21 cellular contexts compared by ENCODE assay signal in genomic region chr1:205546541-205546940, GRCh38.
"Had no signal": no experiment of that assay in that cellular context is flagged by ENCODE, and none has a peak within 500 bp of the region (broad histone marks: within the 10 kb centered on the region; RNA-seq: fewer than 3 reads in every experiment).

No MANE protein-coding gene starts in this region.

- H3K4me3 Mint-ChIP-seq: activated CD4-positive, alpha-beta memory T cell treated with anti-CD3 and anti-CD28 coated beads, Interleukin-2, amount 10 ng/mL, durations not matched to agents 7 days and 5 days; activated CD4-positive, alpha-beta T cell treated with anti-CD3 and anti-CD28 coated beads, Interleukin-2, amount 10 ng/mL, durations not matched to agents 7 days and 5 days; activated naive CD4-positive, alpha-beta T cell treated with anti-CD3 and anti-CD28 coated beads, Interleukin-2, amount 10 ng/mL, durations not matched to agents 7 days and 5 days; activated naive CD8-positive, alpha-beta T cell treated with anti-CD3 and anti-CD28 coated beads, Interleukin-2, amount 10 ng/mL, durations not matched to agents 7 days and 5 days; activated T-cell treated with anti-CD3 and anti-CD28 coated beads, Interleukin-2, amount 50 U/mL, for 24 hours; activated T-cell treated with anti-CD3 and anti-CD28 coated beads, Interleukin-2, amount 50 U/mL, for 72 hours; brain; endodermal cell; WTC11 had no signal

- H3K36me3 Mint-ChIP-seq: activated naive CD4-positive, alpha-beta T cell treated with anti-CD3 and anti-CD28 coated beads, Interleukin-2, amount 10 ng/mL, durations not matched to agents 7 days and 5 days; activated naive CD4-positive, alpha-beta T cell treated with anti-CD3 and anti-CD28 coated beads, Interleukin-2, amount 50 U/mL, for 72 hours; activated naive CD8-positive, alpha-beta T cell treated with anti-CD3 and anti-CD28 coated beads, Interleukin-2, amount 10 ng/mL, durations not matched to agents 7 days and 5 days; brain; WTC11 had no signal

- H3K27ac Mint-ChIP-seq: activated CD4-positive, alpha-beta memory T cell treated with anti-CD3 and anti-CD28 coated beads, Interleukin-2, amount 10 ng/mL, durations not matched to agents 7 days and 5 days; activated CD4-positive, alpha-beta T cell treated with anti-CD3 and anti-CD28 coated beads, Interleukin-2, amount 10 ng/mL, durations not matched to agents 7 days and 5 days; activated naive CD4-positive, alpha-beta T cell treated with anti-CD3 and anti-CD28 coated beads, Interleukin-2, amount 10 ng/mL, durations not matched to agents 7 days and 5 days; activated naive CD4-positive, alpha-beta T cell treated with anti-CD3 and anti-CD28 coated beads, Interleukin-2, amount 50 U/mL, for 72 hours; activated naive CD8-positive, alpha-beta T cell treated with anti-CD3 and anti-CD28 coated beads, Interleukin-2, amount 10 ng/mL, durations not matched to agents 7 days and 5 days; activated T-cell treated with anti-CD3 and anti-CD28 coated beads, Interleukin-2, amount 50 U/mL, for 24 hours; activated T-cell treated with anti-CD3 and anti-CD28 coated beads, Interleukin-2, amount 50 U/mL, for 72 hours; brain; endodermal cell; WTC11 had no signal

- DNase-seq: activated CD4-positive, alpha-beta T cell treated with anti-CD3 and anti-CD28 coated beads for 1 hour; activated CD4-positive, alpha-beta T cell treated with anti-CD3 and anti-CD28 coated beads for 4 hours; activated CD4-positive, alpha-beta T cell treated with anti-CD3 and anti-CD28 coated beads, Interleukin-2, amount 10 ng/mL, durations not matched to agents 7 days and 5 days; activated CD4-positive, alpha-beta T cell treated with anti-CD3 and anti-CD28 coated beads, Interleukin-2, amount 50 U/mL, for 4 hours; activated gamma-delta T cell; activated naive CD4-positive, alpha-beta T cell; activated naive CD4-positive, alpha-beta T cell treated with anti-CD3 and anti-CD28 coated beads, Interleukin-2, amount 10 ng/mL, durations not matched to agents 7 days and 5 days; activated naive CD8-positive, alpha-beta T cell treated with anti-CD3 and anti-CD28 coated beads, Interleukin-2, amount 10 ng/mL, durations not matched to agents 7 days and 5 days; activated T-cell treated with anti-CD3 and anti-CD28 coated beads for 4 hours; activated T-cell treated with anti-CD3 and anti-CD28 coated beads, Interleukin-2, amount 50 U/mL, for 24 hours; activated T-cell treated with anti-CD3 and anti-CD28 coated beads, Interleukin-2, amount 50 U/mL, for 72 hours; central memory CD4-positive, alpha-beta T cell; cerebellar nuclear complex; effector memory CD4-positive, alpha-beta T cell; endodermal cell; foreskin fibroblast; T-helper 2 cell had no signal

- H3K9me3 Mint-ChIP-seq: activated CD4-positive, alpha-beta memory T cell treated with anti-CD3 and anti-CD28 coated beads, Interleukin-2, amount 10 ng/mL, durations not matched to agents 7 days and 5 days; activated CD4-positive, alpha-beta T cell treated with anti-CD3 and anti-CD28 coated beads, Interleukin-2, amount 10 ng/mL, durations not matched to agents 7 days and 5 days; activated naive CD4-positive, alpha-beta T cell treated with anti-CD3 and anti-CD28 coated beads, Interleukin-2, amount 10 ng/mL, durations not matched to agents 7 days and 5 days; activated naive CD4-positive, alpha-beta T cell treated with anti-CD3 and anti-CD28 coated beads, Interleukin-2, amount 50 U/mL, for 72 hours; activated naive CD8-positive, alpha-beta T cell treated with anti-CD3 and anti-CD28 coated beads, Interleukin-2, amount 10 ng/mL, durations not matched to agents 7 days and 5 days; activated T-cell treated with anti-CD3 and anti-CD28 coated beads, Interleukin-2, amount 50 U/mL, for 24 hours; activated T-cell treated with anti-CD3 and anti-CD28 coated beads, Interleukin-2, amount 50 U/mL, for 72 hours; WTC11 had no signal
